8 cellular contexts compared by ENCODE assay signal in genomic region chr3:179149239-179149887, GRCh38. TPM values are rescaled to one million over a fixed set of nuclear protein-coding genes. Genes with fewer than 3 reads are reported as not detected.
A peak's percentile ranks its signal among the peaks of the same experiment; 100 is the strongest.
DNase-seq lines count a peak whose midpoint lies in the region; ATAC-seq and TF ChIP-seq lines count a peak whose summit lies in the region.

No MANE protein-coding gene starts in this region.

- H3K36me3 ChIP-seq in adrenal gland (replicated peaks in 1 of 2) (no peaks in the 10 kb centered on the region), iPS-15b (ENCODE audit: control insufficient read depth, insufficient read depth, low read length) (no peaks in the 10 kb centered on the region)

- CTCF ChIA-PET in AG04449 (lab: Yijun Ruan, JAX): interaction anchor here (0.6 to 3.4 kb wide), 11 partner anchors 10 to 175 kb away, joined by 3 to 22 read pairs (median 6); no protein-coding TSS in a partner anchor

- H3K9me3 ChIP-seq in adrenal gland (replicated peaks in 1 of 3) (no peaks in the 10 kb centered on the region), iPS-15b (ENCODE audit: control insufficient read depth, insufficient read depth, low read length) (no peaks in the 10 kb centered on the region)

- no peak for DNase-seq in AG04449 (ENCODE audit: low read depth, low spot score)
- DNase-seq in SHP77 treated with DMSO at 0.1 percent for 48 hours (lab: John Stamatoyannopoulos, UW): peak; percentile 14
- peak in 5 of 7 donors; percentile 20 to 34 (median 23) for DNase-seq in adrenal gland

- H3K4me3 ChIP-seq in AG04449 (ENCODE audit: low read depth, low read length) (peak overlapping the region; percentile 69), adrenal gland (peak overlapping the region; percentile 92 to 98 (median 96)), iPS-15b (ENCODE audit: low read depth, low read length) (peak overlapping the region; percentile 79), skin epidermis (peak overlapping the region; percentile 84 to 97 (median 93))

- 1 to 2% (median 1%) methylated on average over 17 of the region's 17 CpGs for WGBS in adrenal gland, 4 donors

- POLR2A ChIA-PET in AG04449 (lab: Yijun Ruan, JAX): interaction anchor here (1.3 kb wide), 1 partner anchor 41 kb away, joined by 3 read pairs; no protein-coding TSS in a partner anchor

- H3K4me1 ChIP-seq in adrenal gland (replicated peaks in 1 of 2) (peaks cover 0 to 33% of the 10 kb centered on the region in 2 donors), iPS-15b (ENCODE audit: control insufficient read depth, insufficient read depth, low read length) (peaks cover 3% of the 10 kb centered on the region)

- TF ChIP-seq POLR2A in adrenal gland (IDR thresholded peaks at IDR 0.05): no peak

- H3K27ac ChIP-seq in adrenal gland (peak overlapping the region; percentile 78 to 99 (median 97)), skin epidermis (peak overlapping the region; percentile 94 to 99 (median 97))

- H3K9ac ChIP-seq in iPS-15b (ENCODE audit: low read depth, low read length): peak overlapping the region; percentile 68

- ATAC-seq in GM18861 (IDR thresholded peaks at IDR 0.05; ENCODE audit: unreplicated experiment) (peak; percentile 31), HG03442 (IDR thresholded peaks at IDR 0.05; ENCODE audit: unreplicated experiment) (peak; percentile 26), GM21381 (IDR thresholded peaks at IDR 0.05; ENCODE audit: unreplicated experiment) (no peak)

- TF ChIP-seq CTCF in AG04449 (IDR thresholded peaks at IDR 0.05; ENCODE audit: insufficient read depth, low read length, missing control alignments): no peak
- no peak for TF ChIP-seq CTCF in adrenal gland (IDR thresholded peaks at IDR 0.05)

- H3K27me3 ChIP-seq in adrenal gland (no peaks in the 10 kb centered on the region), iPS-15b (ENCODE audit: control insufficient read depth, insufficient read depth, low read length) (no peaks in the 10 kb centered on the region)

- intact Hi-C loops in adrenal gland (cut with DNase I): loop anchor here (5.0 to 10.0 kb wide), 3 partner anchors 43 to 173 kb away; partner anchors contain the start of gene ZNF639 (in 1 of the 2)

RNA-seq across cellular contexts. Expression of gene PIK3CA, which starts 1.2 kb away (rescaled TPM):
- 10 to 100 TPM; 11.4 to 30.6 (median 24.6) TPM for total RNA-seq in adrenal gland
- 10 to 100 TPM in 1 of 3 donors, 1 to 10 TPM in 2; 4.1 to 32.2 (median 4.7) TPM for polyA plus RNA-seq in adrenal gland
